Comparison of ENCODE assay signal across 1 cellular context in the genomic region with DNA sequence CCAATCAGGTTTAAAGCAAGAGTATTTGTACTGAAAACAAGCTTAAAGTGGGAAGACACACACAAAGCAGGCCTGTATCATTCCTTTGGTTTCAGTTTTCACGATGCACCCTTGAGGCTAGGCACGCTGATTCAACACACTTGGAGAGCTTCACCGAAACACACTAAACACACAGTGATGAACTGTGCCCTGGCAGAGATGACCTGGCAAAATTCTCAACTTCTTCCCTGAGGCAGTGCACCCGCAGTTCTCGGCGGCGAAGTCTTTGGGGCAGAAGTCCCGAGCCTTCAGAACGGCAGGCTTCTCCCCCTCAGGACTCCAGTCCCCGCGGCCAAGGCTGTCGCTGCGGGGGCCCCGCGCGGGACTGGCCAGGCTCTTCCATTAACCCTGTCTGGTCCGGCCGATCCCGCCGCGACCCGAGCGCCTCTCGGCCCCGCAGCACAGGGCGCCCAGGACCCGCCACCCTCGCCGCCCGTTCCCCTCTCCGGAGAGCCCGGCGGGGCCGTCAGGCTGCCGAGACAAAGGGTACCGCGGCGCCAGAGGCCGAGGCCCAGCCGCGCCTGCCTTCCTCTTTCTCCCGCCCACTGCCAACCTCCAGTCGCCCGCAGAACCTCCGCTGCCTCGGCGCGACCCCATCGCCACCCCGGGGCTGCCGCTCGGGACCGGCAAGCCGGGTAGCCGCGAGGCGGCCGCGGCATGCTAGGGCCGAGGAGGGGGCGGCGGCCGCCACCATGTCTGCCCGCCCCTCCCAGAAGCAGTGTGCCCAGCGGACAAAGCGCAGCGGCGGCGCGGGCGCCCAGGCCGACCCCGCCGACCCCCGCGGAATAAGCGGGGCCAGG.
TF ChIP-seq lines count a peak whose summit lies in the region.

No MANE protein-coding gene starts in this region.

TF ChIP-seq in H1, 55 proteins besides CTCF, POLR2A, EP300 and RAD21 (continued from another document):
- TF ChIP-seq KDM4A (IDR thresholded peaks at IDR 0.05; ENCODE audit: low read depth, low read length, severe bottlenecking) (peak; percentile 16), EZH2 (IDR thresholded peaks at IDR 0.05; ENCODE audit: low read depth, low read length, severe bottlenecking) (no peak), SIN3A (conservative IDR thresholded peaks at IDR 0.05 in 1 of 2, IDR thresholded peaks at IDR 0.05 in 1 of 2; ENCODE audit: low read depth in 1 of 2, low read length in 2 of 2) (0 out of 4 replicates have a peak, but pooled peaks have one; percentile 27 to 41), RBBP5 (IDR thresholded peaks at IDR 0.05; ENCODE audit: borderline replicate concordance, low read depth, low read length) (peak; percentile 53; the same call in 1 of the 2 replicates), TAF1 (IDR thresholded peaks at IDR 0.05; ENCODE audit: low read depth, low read length) (peak; percentile 32; the same call in 1 of the 2 replicates), PHF8 (conservative IDR thresholded peaks at IDR 0.05; ENCODE audit: low read depth, low read length) (0 out of 2 replicates have a peak, but pooled peaks have one; percentile 63), TBP (IDR thresholded peaks at IDR 0.05; ENCODE audit: low read depth, low read length) (0 out of 2 replicates have a peak, but pooled peaks have one; percentile 47), FOSL1 (IDR thresholded peaks at IDR 0.05; ENCODE audit: insufficient read depth, low read depth, low read length) (no peak), POLR2AphosphoS5 (IDR thresholded peaks at IDR 0.05; ENCODE audit: low read depth, low read length) (peak; percentile 86)
- TF ChIP-seq, protein P1, sequence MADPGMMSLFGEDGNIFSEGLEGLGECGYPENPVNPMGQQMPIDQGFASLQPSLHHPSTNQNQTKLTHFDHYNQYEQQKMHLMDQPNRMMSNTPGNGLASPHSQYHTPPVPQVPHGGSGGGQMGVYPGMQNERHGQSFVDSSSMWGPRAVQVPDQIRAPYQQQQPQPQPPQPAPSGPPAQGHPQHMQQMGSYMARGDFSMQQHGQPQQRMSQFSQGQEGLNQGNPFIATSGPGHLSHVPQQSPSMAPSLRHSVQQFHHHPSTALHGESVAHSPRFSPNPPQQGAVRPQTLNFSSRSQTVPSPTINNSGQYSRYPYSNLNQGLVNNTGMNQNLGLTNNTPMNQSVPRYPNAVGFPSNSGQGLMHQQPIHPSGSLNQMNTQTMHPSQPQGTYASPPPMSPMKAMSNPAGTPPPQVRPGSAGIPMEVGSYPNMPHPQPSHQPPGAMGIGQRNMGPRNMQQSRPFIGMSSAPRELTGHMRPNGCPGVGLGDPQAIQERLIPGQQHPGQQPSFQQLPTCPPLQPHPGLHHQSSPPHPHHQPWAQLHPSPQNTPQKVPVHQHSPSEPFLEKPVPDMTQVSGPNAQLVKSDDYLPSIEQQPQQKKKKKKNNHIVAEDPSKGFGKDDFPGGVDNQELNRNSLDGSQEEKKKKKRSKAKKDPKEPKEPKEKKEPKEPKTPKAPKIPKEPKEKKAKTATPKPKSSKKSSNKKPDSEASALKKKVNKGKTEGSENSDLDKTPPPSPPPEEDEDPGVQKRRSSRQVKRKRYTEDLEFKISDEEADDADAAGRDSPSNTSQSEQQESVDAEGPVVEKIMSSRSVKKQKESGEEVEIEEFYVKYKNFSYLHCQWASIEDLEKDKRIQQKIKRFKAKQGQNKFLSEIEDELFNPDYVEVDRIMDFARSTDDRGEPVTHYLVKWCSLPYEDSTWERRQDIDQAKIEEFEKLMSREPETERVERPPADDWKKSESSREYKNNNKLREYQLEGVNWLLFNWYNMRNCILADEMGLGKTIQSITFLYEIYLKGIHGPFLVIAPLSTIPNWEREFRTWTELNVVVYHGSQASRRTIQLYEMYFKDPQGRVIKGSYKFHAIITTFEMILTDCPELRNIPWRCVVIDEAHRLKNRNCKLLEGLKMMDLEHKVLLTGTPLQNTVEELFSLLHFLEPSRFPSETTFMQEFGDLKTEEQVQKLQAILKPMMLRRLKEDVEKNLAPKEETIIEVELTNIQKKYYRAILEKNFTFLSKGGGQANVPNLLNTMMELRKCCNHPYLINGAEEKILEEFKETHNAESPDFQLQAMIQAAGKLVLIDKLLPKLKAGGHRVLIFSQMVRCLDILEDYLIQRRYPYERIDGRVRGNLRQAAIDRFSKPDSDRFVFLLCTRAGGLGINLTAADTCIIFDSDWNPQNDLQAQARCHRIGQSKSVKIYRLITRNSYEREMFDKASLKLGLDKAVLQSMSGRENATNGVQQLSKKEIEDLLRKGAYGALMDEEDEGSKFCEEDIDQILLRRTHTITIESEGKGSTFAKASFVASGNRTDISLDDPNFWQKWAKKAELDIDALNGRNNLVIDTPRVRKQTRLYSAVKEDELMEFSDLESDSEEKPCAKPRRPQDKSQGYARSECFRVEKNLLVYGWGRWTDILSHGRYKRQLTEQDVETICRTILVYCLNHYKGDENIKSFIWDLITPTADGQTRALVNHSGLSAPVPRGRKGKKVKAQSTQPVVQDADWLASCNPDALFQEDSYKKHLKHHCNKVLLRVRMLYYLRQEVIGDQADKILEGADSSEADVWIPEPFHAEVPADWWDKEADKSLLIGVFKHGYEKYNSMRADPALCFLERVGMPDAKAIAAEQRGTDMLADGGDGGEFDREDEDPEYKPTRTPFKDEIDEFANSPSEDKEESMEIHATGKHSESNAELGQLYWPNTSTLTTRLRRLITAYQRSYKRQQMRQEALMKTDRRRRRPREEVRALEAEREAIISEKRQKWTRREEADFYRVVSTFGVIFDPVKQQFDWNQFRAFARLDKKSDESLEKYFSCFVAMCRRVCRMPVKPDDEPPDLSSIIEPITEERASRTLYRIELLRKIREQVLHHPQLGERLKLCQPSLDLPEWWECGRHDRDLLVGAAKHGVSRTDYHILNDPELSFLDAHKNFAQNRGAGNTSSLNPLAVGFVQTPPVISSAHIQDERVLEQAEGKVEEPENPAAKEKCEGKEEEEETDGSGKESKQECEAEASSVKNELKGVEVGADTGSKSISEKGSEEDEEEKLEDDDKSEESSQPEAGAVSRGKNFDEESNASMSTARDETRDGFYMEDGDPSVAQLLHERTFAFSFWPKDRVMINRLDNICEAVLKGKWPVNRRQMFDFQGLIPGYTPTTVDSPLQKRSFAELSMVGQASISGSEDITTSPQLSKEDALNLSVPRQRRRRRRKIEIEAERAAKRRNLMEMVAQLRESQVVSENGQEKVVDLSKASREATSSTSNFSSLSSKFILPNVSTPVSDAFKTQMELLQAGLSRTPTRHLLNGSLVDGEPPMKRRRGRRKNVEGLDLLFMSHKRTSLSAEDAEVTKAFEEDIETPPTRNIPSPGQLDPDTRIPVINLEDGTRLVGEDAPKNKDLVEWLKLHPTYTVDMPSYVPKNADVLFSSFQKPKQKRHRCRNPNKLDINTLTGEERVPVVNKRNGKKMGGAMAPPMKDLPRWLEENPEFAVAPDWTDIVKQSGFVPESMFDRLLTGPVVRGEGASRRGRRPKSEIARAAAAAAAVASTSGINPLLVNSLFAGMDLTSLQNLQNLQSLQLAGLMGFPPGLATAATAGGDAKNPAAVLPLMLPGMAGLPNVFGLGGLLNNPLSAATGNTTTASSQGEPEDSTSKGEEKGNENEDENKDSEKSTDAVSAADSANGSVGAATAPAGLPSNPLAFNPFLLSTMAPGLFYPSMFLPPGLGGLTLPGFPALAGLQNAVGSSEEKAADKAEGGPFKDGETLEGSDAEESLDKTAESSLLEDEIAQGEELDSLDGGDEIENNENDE (IDR thresholded peaks at IDR 0.05; ENCODE audit: insufficient replicate concordance, low read length), result no peak
